1 cellular context compared by ENCODE assay signal in the genomic region with DNA sequence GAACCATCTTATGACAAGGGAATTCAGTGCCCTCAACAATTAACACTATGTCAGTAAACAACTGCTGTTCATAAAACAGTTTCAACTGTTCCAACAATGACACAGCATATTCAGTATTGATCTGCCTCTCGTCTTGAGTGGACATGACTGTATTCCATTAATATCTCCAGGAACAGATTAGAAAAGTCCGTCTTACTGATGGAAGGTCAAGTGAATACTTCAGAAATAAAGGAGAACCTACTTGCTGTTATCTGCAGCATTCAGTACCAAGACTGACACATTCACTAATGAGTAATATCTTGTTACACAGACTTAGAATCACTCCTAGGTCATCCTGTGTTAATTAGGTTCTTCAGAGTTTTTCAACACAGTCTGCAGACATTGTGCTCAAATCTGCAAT.
TF ChIP-seq lines count a peak whose summit lies in the region.

No MANE protein-coding gene starts in this region.

TF ChIP-seq in HepG2, 621 proteins besides CTCF, POLR2A, EP300 and RAD21 (continued from another document and continues in another):
- no peak for TF ChIP-seq ZFP82 (CRISPR knock-in tag; IDR thresholded peaks at IDR 0.05; ENCODE audit: borderline replicate concordance)
- TF ChIP-seq ZNF790 (CRISPR knock-in tag; IDR thresholded peaks at IDR 0.05; ENCODE audit: borderline replicate concordance) = no peak
- TF ChIP-seq, protein P1, sequence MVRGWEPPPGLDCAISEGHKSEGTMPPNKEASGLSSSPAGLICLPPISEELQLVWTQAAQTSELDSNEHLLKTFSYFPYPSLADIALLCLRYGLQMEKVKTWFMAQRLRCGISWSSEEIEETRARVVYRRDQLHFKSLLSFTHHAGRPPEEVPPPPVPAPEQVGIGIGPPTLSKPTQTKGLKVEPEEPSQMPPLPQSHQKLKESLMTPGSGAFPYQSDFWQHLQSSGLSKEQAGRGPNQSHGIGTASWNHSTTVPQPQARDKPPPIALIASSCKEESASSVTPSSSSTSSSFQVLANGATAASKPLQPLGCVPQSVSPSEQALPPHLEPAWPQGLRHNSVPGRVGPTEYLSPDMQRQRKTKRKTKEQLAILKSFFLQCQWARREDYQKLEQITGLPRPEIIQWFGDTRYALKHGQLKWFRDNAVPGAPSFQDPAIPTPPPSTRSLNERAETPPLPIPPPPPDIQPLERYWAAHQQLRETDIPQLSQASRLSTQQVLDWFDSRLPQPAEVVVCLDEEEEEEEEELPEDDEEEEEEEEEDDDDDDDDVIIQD (CRISPR knock-in tag; IDR thresholded peaks at IDR 0.05; ENCODE audit: low read depth) = 0 out of 2 replicates have a peak, but pooled peaks have one; percentile 11
- TF ChIP-seq, protein P2, sequence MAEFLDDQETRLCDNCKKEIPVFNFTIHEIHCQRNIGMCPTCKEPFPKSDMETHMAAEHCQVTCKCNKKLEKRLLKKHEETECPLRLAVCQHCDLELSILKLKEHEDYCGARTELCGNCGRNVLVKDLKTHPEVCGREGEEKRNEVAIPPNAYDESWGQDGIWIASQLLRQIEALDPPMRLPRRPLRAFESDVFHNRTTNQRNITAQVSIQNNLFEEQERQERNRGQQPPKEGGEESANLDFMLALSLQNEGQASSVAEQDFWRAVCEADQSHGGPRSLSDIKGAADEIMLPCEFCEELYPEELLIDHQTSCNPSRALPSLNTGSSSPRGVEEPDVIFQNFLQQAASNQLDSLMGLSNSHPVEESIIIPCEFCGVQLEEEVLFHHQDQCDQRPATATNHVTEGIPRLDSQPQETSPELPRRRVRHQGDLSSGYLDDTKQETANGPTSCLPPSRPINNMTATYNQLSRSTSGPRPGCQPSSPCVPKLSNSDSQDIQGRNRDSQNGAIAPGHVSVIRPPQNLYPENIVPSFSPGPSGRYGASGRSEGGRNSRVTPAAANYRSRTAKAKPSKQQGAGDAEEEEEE (CRISPR knock-in tag; IDR thresholded peaks at IDR 0.05; ENCODE audit: borderline replicate concordance) = no peak
- no peak for TF ChIP-seq ZNF737 (CRISPR knock-in tag; IDR thresholded peaks at IDR 0.05; ENCODE audit: borderline replicate concordance)
- no peak for TF ChIP-seq ZNF746 (CRISPR knock-in tag; IDR thresholded peaks at IDR 0.05)
- TF ChIP-seq, protein P3, sequence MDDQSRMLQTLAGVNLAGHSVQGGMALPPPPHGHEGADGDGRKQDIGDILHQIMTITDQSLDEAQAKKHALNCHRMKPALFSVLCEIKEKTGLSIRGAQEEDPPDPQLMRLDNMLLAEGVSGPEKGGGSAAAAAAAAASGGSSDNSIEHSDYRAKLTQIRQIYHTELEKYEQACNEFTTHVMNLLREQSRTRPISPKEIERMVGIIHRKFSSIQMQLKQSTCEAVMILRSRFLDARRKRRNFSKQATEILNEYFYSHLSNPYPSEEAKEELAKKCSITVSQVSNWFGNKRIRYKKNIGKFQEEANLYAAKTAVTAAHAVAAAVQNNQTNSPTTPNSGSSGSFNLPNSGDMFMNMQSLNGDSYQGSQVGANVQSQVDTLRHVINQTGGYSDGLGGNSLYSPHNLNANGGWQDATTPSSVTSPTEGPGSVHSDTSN (CRISPR knock-in tag; IDR thresholded peaks at IDR 0.05; ENCODE audit: borderline replicate concordance) = no peak
- TF ChIP-seq, protein P4, sequence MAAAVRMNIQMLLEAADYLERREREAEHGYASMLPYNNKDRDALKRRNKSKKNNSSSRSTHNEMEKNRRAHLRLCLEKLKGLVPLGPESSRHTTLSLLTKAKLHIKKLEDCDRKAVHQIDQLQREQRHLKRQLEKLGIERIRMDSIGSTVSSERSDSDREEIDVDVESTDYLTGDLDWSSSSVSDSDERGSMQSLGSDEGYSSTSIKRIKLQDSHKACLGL (CRISPR knock-in tag; IDR thresholded peaks at IDR 0.05) = no peak
- no peak for TF ChIP-seq ZNF30 (CRISPR knock-in tag; IDR thresholded peaks at IDR 0.05)
- TF ChIP-seq, protein P5, sequence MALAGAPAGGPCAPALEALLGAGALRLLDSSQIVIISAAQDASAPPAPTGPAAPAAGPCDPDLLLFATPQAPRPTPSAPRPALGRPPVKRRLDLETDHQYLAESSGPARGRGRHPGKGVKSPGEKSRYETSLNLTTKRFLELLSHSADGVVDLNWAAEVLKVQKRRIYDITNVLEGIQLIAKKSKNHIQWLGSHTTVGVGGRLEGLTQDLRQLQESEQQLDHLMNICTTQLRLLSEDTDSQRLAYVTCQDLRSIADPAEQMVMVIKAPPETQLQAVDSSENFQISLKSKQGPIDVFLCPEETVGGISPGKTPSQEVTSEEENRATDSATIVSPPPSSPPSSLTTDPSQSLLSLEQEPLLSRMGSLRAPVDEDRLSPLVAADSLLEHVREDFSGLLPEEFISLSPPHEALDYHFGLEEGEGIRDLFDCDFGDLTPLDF (CRISPR knock-in tag; IDR thresholded peaks at IDR 0.05) = no peak
- TF ChIP-seq SAP130 (CRISPR knock-in tag; IDR thresholded peaks at IDR 0.05; ENCODE audit: low read depth) = peak; percentile 39; the same call in 1 of the 2 replicates
- TF ChIP-seq, protein P6, sequence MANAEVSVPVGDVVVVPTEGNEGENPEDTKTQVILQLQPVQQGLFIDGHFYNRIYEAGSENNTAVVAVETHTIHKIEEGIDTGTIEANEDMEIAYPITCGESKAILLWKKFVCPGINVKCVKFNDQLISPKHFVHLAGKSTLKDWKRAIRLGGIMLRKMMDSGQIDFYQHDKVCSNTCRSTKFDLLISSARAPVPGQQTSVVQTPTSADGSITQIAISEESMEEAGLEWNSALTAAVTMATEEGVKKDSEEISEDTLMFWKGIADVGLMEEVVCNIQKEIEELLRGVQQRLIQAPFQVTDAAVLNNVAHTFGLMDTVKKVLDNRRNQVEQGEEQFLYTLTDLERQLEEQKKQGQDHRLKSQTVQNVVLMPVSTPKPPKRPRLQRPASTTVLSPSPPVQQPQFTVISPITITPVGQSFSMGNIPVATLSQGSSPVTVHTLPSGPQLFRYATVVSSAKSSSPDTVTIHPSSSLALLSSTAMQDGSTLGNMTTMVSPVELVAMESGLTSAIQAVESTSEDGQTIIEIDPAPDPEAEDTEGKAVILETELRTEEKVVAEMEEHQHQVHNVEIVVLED (CRISPR knock-in tag; IDR thresholded peaks at IDR 0.05; ENCODE audit: borderline replicate concordance) = no peak
- no peak for TF ChIP-seq MBNL3 (CRISPR knock-in tag; conservative IDR thresholded peaks at IDR 0.05)
- TF ChIP-seq SMC3 (IDR thresholded peaks at IDR 0.05; ENCODE audit: low read length) = no peak
- TF ChIP-seq SIN3B (IDR thresholded peaks at IDR 0.05; ENCODE audit: low read length) = no peak
- no peak for TF ChIP-seq ZNF577 (CRISPR knock-in tag; IDR thresholded peaks at IDR 0.05; ENCODE audit: borderline replicate concordance, low read depth)
- no peak for TF ChIP-seq CEBPG (CRISPR knock-in tag; IDR thresholded peaks at IDR 0.05)
- peak; percentile 77 for TF ChIP-seq GATAD2A (CRISPR knock-in tag; IDR thresholded peaks at IDR 0.05)
- 0 out of 4 replicates have a peak, but pooled peaks of 1 of the 2 experiments have one; percentile 36 for TF ChIP-seq KLF16 (CRISPR knock-in tag; IDR thresholded peaks at IDR 0.05)
- no peak for TF ChIP-seq NFKBIZ (CRISPR knock-in tag; IDR thresholded peaks at IDR 0.05)
- TF ChIP-seq FOXA1 (IDR thresholded peaks at IDR 0.05) = no peak
- TF ChIP-seq FOXA1 (CRISPR knock-in tag; IDR thresholded peaks at IDR 0.05) = 0 out of 2 replicates have a peak, but pooled peaks have one; percentile 30
- 0 out of 2 replicates have a peak, but pooled peaks have one; percentile 9 for TF ChIP-seq KAT8 (CRISPR knock-in tag; IDR thresholded peaks at IDR 0.05)
- no peak for TF ChIP-seq RXRB (CRISPR knock-in tag; IDR thresholded peaks at IDR 0.05; ENCODE audit: borderline replicate concordance)
- TF ChIP-seq, protein P7, sequence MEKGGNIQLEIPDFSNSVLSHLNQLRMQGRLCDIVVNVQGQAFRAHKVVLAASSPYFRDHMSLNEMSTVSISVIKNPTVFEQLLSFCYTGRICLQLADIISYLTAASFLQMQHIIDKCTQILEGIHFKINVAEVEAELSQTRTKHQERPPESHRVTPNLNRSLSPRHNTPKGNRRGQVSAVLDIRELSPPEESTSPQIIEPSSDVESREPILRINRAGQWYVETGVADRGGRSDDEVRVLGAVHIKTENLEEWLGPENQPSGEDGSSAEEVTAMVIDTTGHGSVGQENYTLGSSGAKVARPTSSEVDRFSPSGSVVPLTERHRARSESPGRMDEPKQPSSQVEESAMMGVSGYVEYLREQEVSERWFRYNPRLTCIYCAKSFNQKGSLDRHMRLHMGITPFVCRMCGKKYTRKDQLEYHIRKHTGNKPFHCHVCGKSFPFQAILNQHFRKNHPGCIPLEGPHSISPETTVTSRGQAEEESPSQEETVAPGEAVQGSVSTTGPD (CRISPR knock-in tag; IDR thresholded peaks at IDR 0.05) = no peak
- no peak for TF ChIP-seq SUZ12 (IDR thresholded peaks at IDR 0.05; ENCODE audit: low read depth, low read length)
- no peak for TF ChIP-seq FOXP1 (IDR thresholded peaks at IDR 0.05)
- TF ChIP-seq FOXP1 (CRISPR knock-in tag; IDR thresholded peaks at IDR 0.05) = peak; percentile 54
- TF ChIP-seq ATRX (CRISPR knock-in tag; IDR thresholded peaks at IDR 0.05; ENCODE audit: borderline replicate concordance) = no peak
- TF ChIP-seq, protein P8, sequence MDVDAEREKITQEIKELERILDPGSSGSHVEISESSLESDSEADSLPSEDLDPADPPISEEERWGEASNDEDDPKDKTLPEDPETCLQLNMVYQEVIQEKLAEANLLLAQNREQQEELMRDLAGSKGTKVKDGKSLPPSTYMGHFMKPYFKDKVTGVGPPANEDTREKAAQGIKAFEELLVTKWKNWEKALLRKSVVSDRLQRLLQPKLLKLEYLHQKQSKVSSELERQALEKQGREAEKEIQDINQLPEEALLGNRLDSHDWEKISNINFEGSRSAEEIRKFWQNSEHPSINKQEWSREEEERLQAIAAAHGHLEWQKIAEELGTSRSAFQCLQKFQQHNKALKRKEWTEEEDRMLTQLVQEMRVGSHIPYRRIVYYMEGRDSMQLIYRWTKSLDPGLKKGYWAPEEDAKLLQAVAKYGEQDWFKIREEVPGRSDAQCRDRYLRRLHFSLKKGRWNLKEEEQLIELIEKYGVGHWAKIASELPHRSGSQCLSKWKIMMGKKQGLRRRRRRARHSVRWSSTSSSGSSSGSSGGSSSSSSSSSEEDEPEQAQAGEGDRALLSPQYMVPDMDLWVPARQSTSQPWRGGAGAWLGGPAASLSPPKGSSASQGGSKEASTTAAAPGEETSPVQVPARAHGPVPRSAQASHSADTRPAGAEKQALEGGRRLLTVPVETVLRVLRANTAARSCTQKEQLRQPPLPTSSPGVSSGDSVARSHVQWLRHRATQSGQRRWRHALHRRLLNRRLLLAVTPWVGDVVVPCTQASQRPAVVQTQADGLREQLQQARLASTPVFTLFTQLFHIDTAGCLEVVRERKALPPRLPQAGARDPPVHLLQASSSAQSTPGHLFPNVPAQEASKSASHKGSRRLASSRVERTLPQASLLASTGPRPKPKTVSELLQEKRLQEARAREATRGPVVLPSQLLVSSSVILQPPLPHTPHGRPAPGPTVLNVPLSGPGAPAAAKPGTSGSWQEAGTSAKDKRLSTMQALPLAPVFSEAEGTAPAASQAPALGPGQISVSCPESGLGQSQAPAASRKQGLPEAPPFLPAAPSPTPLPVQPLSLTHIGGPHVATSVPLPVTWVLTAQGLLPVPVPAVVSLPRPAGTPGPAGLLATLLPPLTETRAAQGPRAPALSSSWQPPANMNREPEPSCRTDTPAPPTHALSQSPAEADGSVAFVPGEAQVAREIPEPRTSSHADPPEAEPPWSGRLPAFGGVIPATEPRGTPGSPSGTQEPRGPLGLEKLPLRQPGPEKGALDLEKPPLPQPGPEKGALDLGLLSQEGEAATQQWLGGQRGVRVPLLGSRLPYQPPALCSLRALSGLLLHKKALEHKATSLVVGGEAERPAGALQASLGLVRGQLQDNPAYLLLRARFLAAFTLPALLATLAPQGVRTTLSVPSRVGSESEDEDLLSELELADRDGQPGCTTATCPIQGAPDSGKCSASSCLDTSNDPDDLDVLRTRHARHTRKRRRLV (CRISPR knock-in tag; IDR thresholded peaks at IDR 0.05) = no peak
- TF ChIP-seq, protein P9, sequence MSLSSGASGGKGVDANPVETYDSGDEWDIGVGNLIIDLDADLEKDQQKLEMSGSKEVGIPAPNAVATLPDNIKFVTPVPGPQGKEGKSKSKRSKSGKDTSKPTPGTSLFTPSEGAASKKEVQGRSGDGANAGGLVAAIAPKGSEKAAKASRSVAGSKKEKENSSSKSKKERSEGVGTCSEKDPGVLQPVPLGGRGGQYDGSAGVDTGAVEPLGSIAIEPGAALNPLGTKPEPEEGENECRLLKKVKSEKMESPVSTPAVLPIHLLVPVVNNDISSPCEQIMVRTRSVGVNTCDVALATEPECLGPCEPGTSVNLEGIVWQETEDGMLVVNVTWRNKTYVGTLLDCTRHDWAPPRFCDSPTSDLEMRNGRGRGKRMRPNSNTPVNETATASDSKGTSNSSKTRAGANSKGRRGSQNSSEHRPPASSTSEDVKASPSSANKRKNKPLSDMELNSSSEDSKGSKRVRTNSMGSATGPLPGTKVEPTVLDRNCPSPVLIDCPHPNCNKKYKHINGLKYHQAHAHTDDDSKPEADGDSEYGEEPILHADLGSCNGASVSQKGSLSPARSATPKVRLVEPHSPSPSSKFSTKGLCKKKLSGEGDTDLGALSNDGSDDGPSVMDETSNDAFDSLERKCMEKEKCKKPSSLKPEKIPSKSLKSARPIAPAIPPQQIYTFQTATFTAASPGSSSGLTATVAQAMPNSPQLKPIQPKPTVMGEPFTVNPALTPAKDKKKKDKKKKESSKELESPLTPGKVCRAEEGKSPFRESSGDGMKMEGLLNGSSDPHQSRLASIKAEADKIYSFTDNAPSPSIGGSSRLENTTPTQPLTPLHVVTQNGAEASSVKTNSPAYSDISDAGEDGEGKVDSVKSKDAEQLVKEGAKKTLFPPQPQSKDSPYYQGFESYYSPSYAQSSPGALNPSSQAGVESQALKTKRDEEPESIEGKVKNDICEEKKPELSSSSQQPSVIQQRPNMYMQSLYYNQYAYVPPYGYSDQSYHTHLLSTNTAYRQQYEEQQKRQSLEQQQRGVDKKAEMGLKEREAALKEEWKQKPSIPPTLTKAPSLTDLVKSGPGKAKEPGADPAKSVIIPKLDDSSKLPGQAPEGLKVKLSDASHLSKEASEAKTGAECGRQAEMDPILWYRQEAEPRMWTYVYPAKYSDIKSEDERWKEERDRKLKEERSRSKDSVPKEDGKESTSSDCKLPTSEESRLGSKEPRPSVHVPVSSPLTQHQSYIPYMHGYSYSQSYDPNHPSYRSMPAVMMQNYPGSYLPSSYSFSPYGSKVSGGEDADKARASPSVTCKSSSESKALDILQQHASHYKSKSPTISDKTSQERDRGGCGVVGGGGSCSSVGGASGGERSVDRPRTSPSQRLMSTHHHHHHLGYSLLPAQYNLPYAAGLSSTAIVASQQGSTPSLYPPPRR (CRISPR knock-in tag; IDR thresholded peaks at IDR 0.05; ENCODE audit: borderline replicate concordance) = no peak
- TF ChIP-seq, protein P10, sequence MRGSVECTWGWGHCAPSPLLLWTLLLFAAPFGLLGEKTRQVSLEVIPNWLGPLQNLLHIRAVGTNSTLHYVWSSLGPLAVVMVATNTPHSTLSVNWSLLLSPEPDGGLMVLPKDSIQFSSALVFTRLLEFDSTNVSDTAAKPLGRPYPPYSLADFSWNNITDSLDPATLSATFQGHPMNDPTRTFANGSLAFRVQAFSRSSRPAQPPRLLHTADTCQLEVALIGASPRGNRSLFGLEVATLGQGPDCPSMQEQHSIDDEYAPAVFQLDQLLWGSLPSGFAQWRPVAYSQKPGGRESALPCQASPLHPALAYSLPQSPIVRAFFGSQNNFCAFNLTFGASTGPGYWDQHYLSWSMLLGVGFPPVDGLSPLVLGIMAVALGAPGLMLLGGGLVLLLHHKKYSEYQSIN (CRISPR knock-in tag; IDR thresholded peaks at IDR 0.05; ENCODE audit: borderline replicate concordance) = no peak
- no peak for TF ChIP-seq SOX13 (IDR thresholded peaks at IDR 0.05)
- TF ChIP-seq SOX13 (CRISPR knock-in tag; conservative IDR thresholded peaks at IDR 0.05 in 1 of 2, IDR thresholded peaks at IDR 0.05 in 1 of 2) = peak in 1 of 2 experiments; percentile 45; a peak in 1 of 4 replicates
- TF ChIP-seq ZNF678 (CRISPR knock-in tag; IDR thresholded peaks at IDR 0.05) = no peak
